ENCODE assay signal across 1 cellular context in genomic region chr22:33989263-33989662, GRCh38.
A peak's percentile ranks its signal among the peaks of the same experiment; 100 is the strongest.
TF ChIP-seq lines count a peak whose summit lies in the region.

No MANE protein-coding gene starts in this region.

TF ChIP-seq in HEK293, 187 proteins besides CTCF, POLR2A, EP300 and RAD21 (continued from another document):
- TF ChIP-seq ZBTB11 (tag by site-specific recombination; conservative IDR thresholded peaks at IDR 0.05; ENCODE audit: low read depth) (peak; percentile 35; the same call in 1 of the 2 replicates), ZBTB8A (tag by site-specific recombination; IDR thresholded peaks at IDR 0.05) (0 out of 2 replicates have a peak, but pooled peaks have one; percentile 20), ZNF555 (tag by site-specific recombination; conservative IDR thresholded peaks at IDR 0.05) (peak; percentile 48), ZNF140 (tag by site-specific recombination; IDR thresholded peaks at IDR 0.05) (peak; percentile 34; the same call in 1 of the 2 replicates), ZNF394 (tag by site-specific recombination; IDR thresholded peaks at IDR 0.05; ENCODE audit: borderline replicate concordance) (peak; percentile 75; the same call in 1 of the 2 replicates), ZNF426 (tag by site-specific recombination; IDR thresholded peaks at IDR 0.05) (peak; percentile 54), ZNF623 (tag by site-specific recombination; IDR thresholded peaks at IDR 0.05) (peak; percentile 45)
